ENCODE assay signal across 1 cellular context in genomic region chr1:173866462-173866861, GRCh38.
TF ChIP-seq lines count a peak whose summit lies in the region.

No MANE protein-coding gene starts in this region.

TF ChIP-seq in GM12878, 131 proteins besides CTCF, POLR2A, EP300 and RAD21:
- TF ChIP-seq SMAD5 (IDR thresholded peaks at IDR 0.05; ENCODE audit: low read depth) (peak; percentile 60; the same call in 1 of the 2 replicates), BRCA1 (IDR thresholded peaks at IDR 0.05; ENCODE audit: low read depth, low read length) (no peak), ZNF592 (IDR thresholded peaks at IDR 0.05) (no peak)
